ENCODE assay signal across 8 cellular contexts in the genomic region with DNA sequence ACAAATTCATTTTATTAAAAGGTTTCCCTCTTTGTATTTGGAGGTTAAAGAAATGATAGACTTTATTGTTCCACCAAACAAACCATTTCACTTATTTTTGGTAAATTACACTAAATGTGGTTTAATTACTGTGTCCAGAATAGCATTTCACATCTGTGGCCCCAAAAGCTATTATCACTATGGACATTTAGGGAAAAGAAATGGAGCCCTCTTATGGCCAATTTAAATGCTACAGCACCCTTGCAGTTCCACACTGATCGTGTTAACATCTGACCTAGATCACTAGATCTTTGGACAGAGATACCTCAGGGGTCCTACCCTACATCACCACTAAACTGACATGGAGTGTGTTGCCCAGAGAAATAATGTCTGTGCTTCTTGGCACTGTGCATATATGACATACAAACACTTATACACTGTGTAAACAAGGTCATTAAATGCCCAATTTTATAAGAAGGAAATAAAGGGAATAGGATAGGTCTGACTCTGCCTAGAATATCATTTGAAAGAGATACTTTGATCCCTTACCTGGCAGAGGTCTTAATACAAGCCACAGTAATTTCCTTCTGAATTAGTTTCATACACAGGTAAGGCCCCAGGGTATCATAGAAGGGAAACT.
DNase-seq lines count a peak whose midpoint lies in the region; ATAC-seq and TF ChIP-seq lines count a peak whose summit lies in the region.

No MANE protein-coding gene starts in this region.

- H2AK9ac ChIP-seq in IMR-90 (replicated peaks; ENCODE audit: low read depth, low read length, poor library complexity), result no peak overlapping the region

- H3K9me1 ChIP-seq in IMR-90 (ENCODE audit: insufficient read depth, low read length), result peaks cover 12% of the 10 kb centered on the region

- CTCF ChIA-PET in IMR-90 (lab: Yijun Ruan, JAX), result interaction anchor here (1.0 to 1.8 kb wide), 4 partner anchors 10 to 576 kb away, joined by 3 to 8 read pairs (median 4); no protein-coding TSS in a partner anchor
- CTCF ChIA-PET in SK-N-SH (lab: Yijun Ruan, JAX), result interaction anchor here (0.6 to 6.9 kb wide), 29 partner anchors 10 to 1946 kb away, joined by 3 to 90 read pairs (median 5); no protein-coding TSS in a partner anchor

- peak; percentile 42 for ATAC-seq in IMR-90 (ENCODE audit: low read depth)

- no peak overlapping the region for H3K56ac ChIP-seq in IMR-90 (ENCODE audit: extremely low read depth, insufficient read depth, low read length)

- H4K20me1 ChIP-seq in IMR-90 (ENCODE audit: insufficient read depth, low read length) (no peaks in the 10 kb centered on the region), SK-N-SH (ENCODE audit: insufficient read depth) (no peaks in the 10 kb centered on the region)

- no peak overlapping the region for H3K23ac ChIP-seq in IMR-90 (ENCODE audit: low read depth, low read length)

- H3K4me1 ChIP-seq in IMR-90 (ENCODE audit: control insufficient read depth, insufficient read depth, low read length), result peaks cover 10% of the 10 kb centered on the region
- H3K4me1 ChIP-seq in SK-N-SH (ENCODE audit: control insufficient read depth in 1 of 2, insufficient read depth in 2 of 2, low read depth in 1 of 2, low read length in 1 of 2), result no peaks in the 10 kb centered on the region; a peak in 1 of 4 replicates

- no peak overlapping the region for H3K14ac ChIP-seq in IMR-90 (replicated peaks; ENCODE audit: low read depth, low read length)

- H2AK5ac ChIP-seq in IMR-90 (ENCODE audit: low read depth, low read length), result peak overlapping the region; percentile 48; the same call in 1 of the 2 replicates

- no peaks in the 10 kb centered on the region for H3F3A ChIP-seq in SK-N-SH (replicated peaks; ENCODE audit: insufficient read depth)

- H2BK20ac ChIP-seq in IMR-90 (ENCODE audit: low read depth, low read length), result 0 out of 2 replicates have a peak overlapping the region, but pooled peaks have one; percentile 43

- no peaks in the 10 kb centered on the region for H3K79me1 ChIP-seq in IMR-90 (ENCODE audit: low read depth in 1 of 2, low read length in 2 of 2)

- no peak overlapping the region for H3K4ac ChIP-seq in IMR-90 (ENCODE audit: low read depth, low read length)

- dilution Hi-C loops in IMR-90 (cut with HindIII; ENCODE audit: low sequenced_read_pairs, unreplicated experiment), result no loop called here

- WGBS in IMR-90 (ENCODE audit: extremely low coverage in 2 of 2, insufficient read length in 1 of 2), 2 experiments, result no CpG with 5 or more reads among the region's 1 CpG
- WGBS in SK-N-SH (ENCODE audit: low lambda C conversion rate), result 0% methylated on average over 1 of the region's 1 CpG

- no peak for TF ChIP-seq POLR2A in IMR-90 (IDR thresholded peaks at IDR 0.05; ENCODE audit: low read depth, low read length)

- H3K18ac ChIP-seq in IMR-90 (ENCODE audit: low read depth, low read length), result no peak overlapping the region

- H3K4me3 ChIP-seq in IMR-90 (ENCODE audit: insufficient read depth, low read depth, low read length), result no peak overlapping the region
- no peak overlapping the region; a peak in 1 of 4 replicates for H3K4me3 ChIP-seq in SK-N-SH (ENCODE audit: low read depth in 2 of 2, low read length in 1 of 2)
- no peak overlapping the region for H3K4me3 ChIP-seq in retinal pigment epithelial cell (ENCODE audit: low read length)

- peak overlapping the region; percentile 21; the same call in 1 of the 2 replicates for H2BK120ac ChIP-seq in IMR-90 (ENCODE audit: low read depth, low read length)

- 0 out of 3 replicates have a peak overlapping the region, but pooled peaks have one; percentile 38 for H2BK15ac ChIP-seq in IMR-90 (ENCODE audit: low read depth, low read length)

- TF ChIP-seq RAD21 in IMR-90 (IDR thresholded peaks at IDR 0.05; ENCODE audit: low read length) (peak; percentile 80), SK-N-SH (IDR thresholded peaks at IDR 0.05; ENCODE audit: low read length) (peak; percentile 84)

- H3K9ac ChIP-seq in IMR-90 (ENCODE audit: low read depth, low read length) (no peak overlapping the region; the same call in 1 of the 2 replicates), SK-N-SH (no peak overlapping the region)

- no peaks in the 10 kb centered on the region for H3K79me2 ChIP-seq in SK-N-SH (ENCODE audit: insufficient read depth)

- DNase-seq in NCI-H345 (lab: John Stamatoyannopoulos, UW), result peak; percentile 9
- no peak for DNase-seq in NCI-H345 treated with DMSO at 0.1 percent for 48 hours (lab: John Stamatoyannopoulos, UW; ENCODE audit: unreplicated experiment)
- DNase-seq in IMR-90, result peak; percentile 52
- peak; percentile 42 for DNase-seq in SK-N-SH
- DNase-seq in fibroblast of peridontal ligament (ENCODE audit: extremely low read depth), result peak; percentile 69
- peak; percentile 1 for DNase-seq in retinal pigment epithelial cell (ENCODE audit: low read depth)
- no peak for DNase-seq in NCI-H1048 (lab: John Stamatoyannopoulos, UW)
- DNase-seq in activated CD4-positive, CD25-positive, alpha-beta regulatory T cell (lab: John Stamatoyannopoulos, UW), result no peak

- no peak overlapping the region for H3K4me2 ChIP-seq in IMR-90 (ENCODE audit: low read depth, low read length)
- H3K4me2 ChIP-seq in SK-N-SH, result no peak overlapping the region

- H2BK5ac ChIP-seq in IMR-90 (ENCODE audit: low read depth, low read length, poor library complexity, severe bottlenecking), result no peak overlapping the region

- H2AFZ ChIP-seq in IMR-90 (replicated peaks; ENCODE audit: low read length, poor library complexity) (no peak overlapping the region), SK-N-SH (ENCODE audit: low read depth) (no peak overlapping the region)

- POLR2A ChIA-PET in IMR-90 (lab: Charles Lee; ENCODE audit: unreplicated experiment) (no interaction called here), SK-N-SH (lab: Yijun Ruan, JAX) (no interaction called here)

- H4K91ac ChIP-seq in IMR-90 (ENCODE audit: insufficient read depth, low read depth, low read length), result no peak overlapping the region

- no peak overlapping the region for H3K27ac ChIP-seq in IMR-90 (ENCODE audit: insufficient read depth, low read length)
- H3K27ac ChIP-seq in SK-N-SH (ENCODE audit: low read depth in 2 of 2, low read length in 1 of 2), result no peak overlapping the region

- no peaks in the 10 kb centered on the region for H3K9me2 ChIP-seq in SK-N-SH

- H3K36me3 ChIP-seq in IMR-90 (ENCODE audit: control insufficient read depth, insufficient read depth, low read length) (no peaks in the 10 kb centered on the region), SK-N-SH (replicated peaks in 1 of 2; ENCODE audit: control insufficient read depth in 1 of 2, insufficient read depth in 2 of 2, low read length in 1 of 2) (no peaks in the 10 kb centered on the region)

- no TSS peak for BruUV-seq in IMR-90 (replicated peaks; lab: Mats Ljungman, UMichigan)

- TF ChIP-seq CTCF in IMR-90 (conservative IDR thresholded peaks at IDR 0.05; ENCODE audit: low read depth, low read length), result peak; percentile 79
- peak; percentile 74 for TF ChIP-seq CTCF in SK-N-SH (IDR thresholded peaks at IDR 0.05)
- peak; percentile 69 for TF ChIP-seq CTCF in retinal pigment epithelial cell (conservative IDR thresholded peaks at IDR 0.05; ENCODE audit: low read depth, low read length)

- in situ Hi-C loops in IMR-90 (cut with MboI; ENCODE audit: low sequenced_read_pairs), result loop anchor here (5.0 kb wide), 1 partner anchor 639 kb away; no protein-coding TSS in a partner anchor

- no peak overlapping the region for H4K5ac ChIP-seq in IMR-90 (ENCODE audit: low read depth, low read length)

- no peaks in the 10 kb centered on the region for H3K9me3 ChIP-seq in IMR-90 (ENCODE audit: control insufficient read depth, insufficient read depth, low read length)
- H3K9me3 ChIP-seq in SK-N-SH, result no peaks in the 10 kb centered on the region

- H4K8ac ChIP-seq in IMR-90 (ENCODE audit: low read depth in 2 of 2, low read length in 2 of 2), result no peak overlapping the region

- intact Hi-C loops in IMR-90 (cut with micrococcal nuclease), result loop anchor here (1.0 to 5.0 kb wide), 8 partner anchors 84 to 642 kb away; no protein-coding TSS in a partner anchor

- no peak for TF ChIP-seq EP300 in SK-N-SH (IDR thresholded peaks at IDR 0.05; ENCODE audit: borderline replicate concordance in 1 of 2, low read depth in 1 of 2, low read length in 1 of 2)

- H3K27me3 ChIP-seq in IMR-90 (ENCODE audit: control insufficient read depth, insufficient read depth, low read length) (peaks cover 8% of the 10 kb centered on the region), SK-N-SH (ENCODE audit: insufficient read depth) (no peaks in the 10 kb centered on the region; the same call in 1 of the 2 replicates)

TF ChIP-seq in IMR-90, 13 proteins besides CTCF, POLR2A, EP300 and RAD21:
- TF ChIP-seq SMC3 (IDR thresholded peaks at IDR 0.05; ENCODE audit: low read depth, low read length) (peak; percentile 80), MXI1 (IDR thresholded peaks at IDR 0.05; ENCODE audit: borderline replicate concordance, low read depth, low read length) (no peak)

TF ChIP-seq in SK-N-SH, 30 proteins besides CTCF, POLR2A, EP300 and RAD21:
- TF ChIP-seq RFX5 (IDR thresholded peaks at IDR 0.05; ENCODE audit: low read length), result no peak
- peak; percentile 63 for TF ChIP-seq SMC3 (IDR thresholded peaks at IDR 0.05; ENCODE audit: low read depth, low read length)

Comparison
In these comparisons a context has a peak if more than half of its experiments do, and no peak if none do; other contexts are left out.
1. DNase-seq: peak in NCI-H345 (single experiment), IMR-90 (single experiment), SK-N-SH (single experiment), fibroblast of peridontal ligament (single experiment) and retinal pigment epithelial cell (single experiment); none in NCI-H345 treated with DMSO at 0.1 percent for 48 hours (single experiment), NCI-H1048 (single experiment) and activated CD4-positive, CD25-positive, alpha-beta regulatory T cell (0 of 4).
2. Peak in every context shown above with its lines, with median percentiles within 50 percentile points of each other: CTCF ChIP-seq.